Comparison of ENCODE assay signal across 14 cellular contexts in the genomic region with DNA sequence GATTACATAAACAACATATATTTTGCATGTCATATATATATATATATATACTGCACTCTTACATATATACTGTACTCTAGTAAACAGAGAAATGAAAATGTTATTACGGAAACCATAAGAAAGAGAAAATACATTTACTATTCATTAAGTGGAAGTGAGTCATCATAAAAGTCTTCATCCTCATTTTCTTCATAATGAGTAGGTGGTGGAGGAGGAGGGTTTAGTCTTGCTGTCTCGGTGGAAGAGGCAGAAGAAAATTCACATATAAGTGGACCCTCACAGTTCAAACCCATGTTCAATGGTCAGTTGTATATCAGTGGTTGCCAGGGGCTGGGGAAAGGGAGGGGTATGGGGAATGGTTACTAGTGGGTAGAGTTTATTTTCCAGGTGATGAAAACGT. TPM values are rescaled to one million over a fixed set of nuclear protein-coding genes. Genes with fewer than 3 reads are reported as not detected.
DNase-seq lines count a peak whose midpoint lies in the region; ATAC-seq and TF ChIP-seq lines count a peak whose summit lies in the region.
"Had no signal": no experiment of that assay in that cellular context is flagged by ENCODE, and none has a peak within 500 bp of the region (broad histone marks: within the 10 kb centered on the region; RNA-seq: fewer than 3 reads in every experiment).

No MANE protein-coding gene starts in this region.

- H3K9me3 Mint-ChIP-seq in activated T-cell treated with anti-CD3 and anti-CD28 coated beads, Interleukin-2, amount 50 U/mL, for 72 hours: peaks cover 2 to 3% of the 10 kb centered on the region in 2 donors
- H3K9me3 Mint-ChIP-seq in activated naive CD8-positive, alpha-beta T cell (ENCODE audit: low read depth): no peaks in the 10 kb centered on the region
- H3K9me3 Mint-ChIP-seq: CD8-positive, alpha-beta T cell had no signal

- TF ChIP-seq CTCF in OCI-LY1 (IDR thresholded peaks at IDR 0.05; ENCODE audit: low read length): no peak

- peaks cover 70% of the 10 kb centered on the region for H3K4me1 Mint-ChIP-seq in activated T-cell treated with anti-CD3 and anti-CD28 coated beads, Interleukin-2, amount 50 U/mL, for 72 hours (ENCODE audit: low read depth)
- peaks cover 52% of the 10 kb centered on the region for H3K4me1 Mint-ChIP-seq in activated naive CD8-positive, alpha-beta T cell (ENCODE audit: low read depth)

- no peak overlapping the region for H2AFZ ChIP-seq in OCI-LY1 (ENCODE audit: low read length)

- no peaks in the 10 kb centered on the region for H3K9me3 ChIP-seq in OCI-LY1 (ENCODE audit: low read length)
- H3K9me3 ChIP-seq: SJCRH30 had no signal

- no peak overlapping the region for H3K4me2 ChIP-seq in OCI-LY1 (ENCODE audit: low read length)

- H3K27ac ChIP-seq in OCI-LY1 (ENCODE audit: low read depth, low read length, poor library complexity, severe bottlenecking): peak overlapping the region; percentile 11
- H3K27ac ChIP-seq in skin epidermis: peak overlapping the region in 14 of 21 experiments; percentile 1 to 82 (median 59)
- H3K27ac ChIP-seq: SJCRH30 had no signal

- peaks cover 3 to 7% of the 10 kb centered on the region in 2 donors for H3K36me3 Mint-ChIP-seq in activated T-cell treated with anti-CD3 and anti-CD28 coated beads, Interleukin-2, amount 50 U/mL, for 72 hours (ENCODE audit: insufficient read depth in 2 of 2)
- peaks cover 2% of the 10 kb centered on the region for H3K36me3 Mint-ChIP-seq in activated naive CD8-positive, alpha-beta T cell
- H3K36me3 Mint-ChIP-seq: CD8-positive, alpha-beta T cell had no signal

- H3K9ac ChIP-seq in OCI-LY1 (ENCODE audit: low read length): no peak overlapping the region

- no peak for ATAC-seq in activated T-cell treated with anti-CD3 and anti-CD28 coated beads, Interleukin-2, amount 50 U/mL, for 72 hours (replicated peaks in 1 of 2)
- ATAC-seq: CD8-positive, alpha-beta T cell; HCT116 had no signal

- H3K27me3 ChIP-seq in OCI-LY1 (ENCODE audit: insufficient read depth, low read length): no peaks in the 10 kb centered on the region

- no peaks in the 10 kb centered on the region for H3K36me3 ChIP-seq in OCI-LY1 (ENCODE audit: insufficient read depth, low read length)
- H3K36me3 ChIP-seq: SJCRH30 had no signal

- H3K4me3 ChIP-seq in OCI-LY1 (ENCODE audit: low read depth, low read length, poor library complexity, severe bottlenecking): no peak overlapping the region
- no peak overlapping the region for H3K4me3 ChIP-seq in skin epidermis
- H3K4me3 ChIP-seq: SJCRH30 had no signal

- DNase-seq in activated T-cell treated with anti-CD3 and anti-CD28 coated beads, Interleukin-2, amount 50 U/mL, for 72 hours: no peak
- no peak for DNase-seq in activated T-cell treated with anti-CD3 and anti-CD28 coated beads for 4 hours
- no peak for DNase-seq in COR-L47 (lab: John Stamatoyannopoulos, UW)
- DNase-seq in GF-D8 (lab: John Stamatoyannopoulos, UW): no peak
- DNase-seq: ACHN; CD8-positive, alpha-beta T cell; NCI-H1048; NCI-H146; NCI-H748 treated with DMSO at 0.1 percent for 48 hours; SJCRH30 had no signal

- no peak overlapping the region for H3K27ac Mint-ChIP-seq in activated T-cell treated with anti-CD3 and anti-CD28 coated beads, Interleukin-2, amount 50 U/mL, for 72 hours
- H3K27ac Mint-ChIP-seq in activated naive CD8-positive, alpha-beta T cell: peak overlapping the region; percentile 89
- H3K27ac Mint-ChIP-seq: CD8-positive, alpha-beta T cell had no signal

- H3K4me1 ChIP-seq in OCI-LY1 (ENCODE audit: insufficient read depth, low read length, severe bottlenecking): peaks cover 53% of the 10 kb centered on the region

- H3K9me2 ChIP-seq in OCI-LY1 (ENCODE audit: low read depth, low read length): no peaks in the 10 kb centered on the region

- no peaks in the 10 kb centered on the region for H3K79me2 ChIP-seq in OCI-LY1 (ENCODE audit: insufficient read depth, low read length)

- no peaks in the 10 kb centered on the region for H3K27me3 Mint-ChIP-seq in activated T-cell treated with anti-CD3 and anti-CD28 coated beads, Interleukin-2, amount 50 U/mL, for 72 hours (ENCODE audit: low read depth)
- H3K27me3 Mint-ChIP-seq in activated naive CD8-positive, alpha-beta T cell: no peaks in the 10 kb centered on the region

- H3F3A ChIP-seq in OCI-LY1 (ENCODE audit: insufficient read depth, low read length): peaks cover 9% of the 10 kb centered on the region; the same call in 1 of the 2 replicates

- peak overlapping the region; percentile 6 to 40 for H3K4me3 Mint-ChIP-seq in activated T-cell treated with anti-CD3 and anti-CD28 coated beads, Interleukin-2, amount 50 U/mL, for 72 hours
- peak overlapping the region; percentile 78 for H3K4me3 Mint-ChIP-seq in activated naive CD8-positive, alpha-beta T cell
- H3K4me3 Mint-ChIP-seq: CD8-positive, alpha-beta T cell had no signal

- no peaks in the 10 kb centered on the region for H4K20me1 ChIP-seq in OCI-LY1 (ENCODE audit: insufficient read depth, low read length)

RNA-seq across cellular contexts. Expression of a gene that starts 8.1 kb away (rescaled TPM):
- total RNA-seq in activated T-cell treated with anti-CD3 and anti-CD28 coated beads, Interleukin-2, amount 50 U/mL, for 72 hours: 10 to 100 TPM; 11.8 to 19.2 TPM
- total RNA-seq: SJCRH30 had no signal

RNA-seq across cellular contexts. Expression of a gene that starts 52.2 kb away (rescaled TPM):
- total RNA-seq in activated T-cell treated with anti-CD3 and anti-CD28 coated beads, Interleukin-2, amount 50 U/mL, for 72 hours: not detected
- total RNA-seq: CD8-positive, alpha-beta T cell; SJCRH30 had no signal
